In the genomic region with DNA sequence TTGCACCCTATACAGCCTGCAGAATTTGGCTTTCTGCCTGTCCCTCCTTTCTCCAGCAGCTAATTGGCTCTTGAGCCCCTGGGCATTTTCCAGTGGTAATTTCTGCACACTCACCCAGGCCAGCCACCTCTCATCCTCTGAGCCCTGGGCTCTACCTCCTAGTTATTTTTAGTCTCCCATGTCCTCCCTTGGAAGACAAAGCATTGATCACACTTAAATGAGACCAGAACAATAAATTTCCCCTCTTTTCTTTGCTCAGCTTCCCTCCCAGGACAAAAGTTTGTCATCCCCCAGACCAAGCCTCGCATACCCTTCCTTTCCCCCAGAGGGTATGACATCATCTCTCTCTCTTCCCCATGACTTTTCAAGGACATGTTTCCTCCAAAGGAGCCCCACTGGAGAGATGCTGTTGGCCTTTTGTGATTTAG, we compare ENCODE assay signal across 17 cellular contexts. TPM values are rescaled to one million over a fixed set of nuclear protein-coding genes. Genes with fewer than 3 reads are reported as not detected.
DNase-seq lines count a peak whose midpoint lies in the region; ATAC-seq and TF ChIP-seq lines count a peak whose summit lies in the region.
"Had no signal": no experiment of that assay in that cellular context is flagged by ENCODE, and none has a peak within 500 bp of the region (broad histone marks: within the 10 kb centered on the region; RNA-seq: fewer than 3 reads in every experiment).

No MANE protein-coding gene starts in this region.

- H3K4me2 ChIP-seq in neural progenitor cell: peak overlapping the region; percentile 79

- H3K27me3 ChIP-seq in ectodermal cell (ENCODE audit: control insufficient read depth, insufficient read depth, low read length, poor library complexity, severe bottlenecking): no peaks in the 10 kb centered on the region
- H3K27me3 ChIP-seq in neural progenitor cell: no peaks in the 10 kb centered on the region
- H3K27me3 ChIP-seq: MG63, transverse colon had no signal

- H3K9ac ChIP-seq in neural progenitor cell: no peak overlapping the region

- no peaks in the 10 kb centered on the region for H3K79me2 ChIP-seq in neural progenitor cell (ENCODE audit: low read depth)

- H3F3A ChIP-seq in neural progenitor cell (ENCODE audit: low read depth): peaks cover 34% of the 10 kb centered on the region

- ATAC-seq in HG03460 (IDR thresholded peaks at IDR 0.05; ENCODE audit: unreplicated experiment) (no peak), GM18909 (IDR thresholded peaks at IDR 0.05; ENCODE audit: poor library complexity, unreplicated experiment) (no peak)
- ATAC-seq: activated CD8-positive, alpha-beta T cell treated with anti-CD3 and anti-CD28 coated beads, Interleukin-2, amount 10 ng/mL, durations not matched to agents 7 days and 5 days; esophagus mucosa had no signal

- H3K9me3 ChIP-seq in ectodermal cell (ENCODE audit: control insufficient read depth, low read length) (no peaks in the 10 kb centered on the region), neural progenitor cell (ENCODE audit: low read depth) (no peaks in the 10 kb centered on the region)
- H3K9me3 ChIP-seq: MG63, transverse colon had no signal

- DNase-seq in NCI-H1436 treated with DMSO at 0.1 percent for 48 hours (lab: John Stamatoyannopoulos, UW): peak; percentile 6
- DNase-seq in NCI-H1436 (lab: John Stamatoyannopoulos, UW): no peak
- DNase-seq in NCI-H1105 (lab: John Stamatoyannopoulos, UW): peak; percentile 14
- no peak for DNase-seq in neural progenitor cell (ENCODE audit: low spot score)
- DNase-seq in hippocampal formation (lab: John Stamatoyannopoulos, UW): no peak
- DNase-seq: activated CD8-positive, alpha-beta T cell treated with anti-CD3 and anti-CD28 coated beads, Interleukin-2, amount 10 ng/mL, durations not matched to agents 7 days and 5 days; C1 segment of cervical spinal cord; MG63; SHP77; stimulated activated naive CD4-positive, alpha-beta T cell treated with Interleukin-2 at 50 U/mL for 16 hours; transverse colon; WERI-Rb-1 had no signal

- no peaks in the 10 kb centered on the region for H3K9me3 Mint-ChIP-seq in neural progenitor cell
- H3K9me3 Mint-ChIP-seq: T-helper 1 cell treated with Interleukin-12 subunit alpha and Interleukin-12 subunit beta and Interleukin-4 antibody, amounts not matched to agents 30 μg/mL and 1 μg/mL, for 36 hours had no signal

- peaks cover 43% of the 10 kb centered on the region for H3K4me1 Mint-ChIP-seq in neural progenitor cell

- no peak overlapping the region for H3K4me3 Mint-ChIP-seq in neural progenitor cell
- H3K4me3 Mint-ChIP-seq: activated CD8-positive, alpha-beta T cell treated with anti-CD3 and anti-CD28 coated beads, Interleukin-2, amount 10 ng/mL, durations not matched to agents 7 days and 5 days; T-helper 1 cell treated with Interleukin-12 subunit alpha and Interleukin-12 subunit beta and Interleukin-4 antibody, amounts not matched to agents 30 μg/mL and 1 μg/mL, for 36 hours had no signal

- no peaks in the 10 kb centered on the region for H3K36me3 Mint-ChIP-seq in neural progenitor cell

- no peak overlapping the region for H2AFZ ChIP-seq in neural progenitor cell (replicated peaks)

- TF ChIP-seq CTCF in neural progenitor cell (IDR thresholded peaks at IDR 0.05): no peak

- H4K20me1 ChIP-seq in neural progenitor cell (ENCODE audit: low read depth): peaks cover 11% of the 10 kb centered on the region

- H3K4me1 ChIP-seq in ectodermal cell (ENCODE audit: control insufficient read depth, insufficient read depth, low read length): peaks cover 43% of the 10 kb centered on the region
- peaks cover 50% of the 10 kb centered on the region for H3K4me1 ChIP-seq in neural progenitor cell
- H3K4me1 ChIP-seq: transverse colon had no signal

- peak overlapping the region; percentile 83 for H3K27ac ChIP-seq in ectodermal cell (ENCODE audit: insufficient read depth, low read depth, low read length, poor library complexity, severe bottlenecking)
- H3K27ac ChIP-seq in neural progenitor cell: peak overlapping the region; percentile 92
- H3K27ac ChIP-seq: transverse colon, WERI-Rb-1 had no signal

- H3K4me3 ChIP-seq in ectodermal cell (ENCODE audit: insufficient read depth, low read depth, low read length) (no peak overlapping the region), neural progenitor cell (no peak overlapping the region)
- H3K4me3 ChIP-seq: MG63, transverse colon had no signal

- H3K36me3 ChIP-seq in ectodermal cell (ENCODE audit: control insufficient read depth, insufficient read depth, low read length) (no peaks in the 10 kb centered on the region), neural progenitor cell (no peaks in the 10 kb centered on the region)
- H3K36me3 ChIP-seq: MG63, transverse colon had no signal

- 38 to 42% methylated on average over 1 of the region's 1 CpG for WGBS in ectodermal cell, 2 experiments

- no peaks in the 10 kb centered on the region for H3K27me3 Mint-ChIP-seq in neural progenitor cell (ENCODE audit: insufficient read depth, low read depth)

- H3K27ac Mint-ChIP-seq in neural progenitor cell: peak overlapping the region; percentile 68
- H3K27ac Mint-ChIP-seq: activated CD8-positive, alpha-beta T cell treated with anti-CD3 and anti-CD28 coated beads, Interleukin-2, amount 10 ng/mL, durations not matched to agents 7 days and 5 days; T-helper 1 cell treated with Interleukin-12 subunit alpha and Interleukin-12 subunit beta and Interleukin-4 antibody, amounts not matched to agents 30 μg/mL and 1 μg/mL, for 36 hours had no signal

RNA-seq across cellular contexts. Expression of a gene that starts 38.1 kb away (rescaled TPM):
- 60.5 TPM for polyA plus RNA-seq in ectodermal cell (2013, experiment 1 of 4)
- 69.4 TPM for polyA plus RNA-seq in ectodermal cell (2013, experiment 2 of 4)
- 50.9 TPM for polyA plus RNA-seq in ectodermal cell (2013, experiment 3 of 4)
- polyA plus RNA-seq in ectodermal cell (2013, experiment 4 of 4): 56.6 TPM
- 38.2 and 57.4 TPM in 2 replicates for total RNA-seq in neural progenitor cell (ENCODE audit: low replicate concordance)

RNA-seq across cellular contexts. Expression of a gene that starts 38.2 kb away (rescaled TPM):
- 3.1 TPM for polyA plus RNA-seq in ectodermal cell (2013, experiment 1 of 4)
- 3.2 TPM for polyA plus RNA-seq in ectodermal cell (2013, experiment 2 of 4)
- 5.8 TPM for polyA plus RNA-seq in ectodermal cell (2013, experiment 3 of 4)
- polyA plus RNA-seq in ectodermal cell (2013, experiment 4 of 4): 5.9 TPM
- 2.5 and 3.7 TPM in 2 replicates for total RNA-seq in neural progenitor cell (ENCODE audit: low replicate concordance)

RNA-seq across cellular contexts. Expression of a gene that starts 46.1 kb away (rescaled TPM):
- 291 TPM for polyA plus RNA-seq in ectodermal cell (2013, experiment 1 of 4)
- 274 TPM for polyA plus RNA-seq in ectodermal cell (2013, experiment 2 of 4)
- polyA plus RNA-seq in ectodermal cell (2013, experiment 3 of 4): 225 TPM
- polyA plus RNA-seq in ectodermal cell (2013, experiment 4 of 4): 270 TPM
- total RNA-seq in neural progenitor cell (ENCODE audit: low replicate concordance): 214 and 304 TPM in 2 replicates

Comparison
In these comparisons a context has a peak if more than half of its experiments do, and no peak if none do; other contexts are left out.
1. DNase-seq: peak in NCI-H1436 treated with DMSO at 0.1 percent for 48 hours (single experiment) and NCI-H1105 (single experiment); none in NCI-H1436 (single experiment), neural progenitor cell (single experiment) and hippocampal formation (0 of 2).